Comparison of ENCODE assay signal across 32 cellular contexts in genomic region chr7:138684360-138684759, GRCh38. TPM values are rescaled to one million over a fixed set of nuclear protein-coding genes. Genes with fewer than 3 reads are reported as not detected.
"Had no signal": no experiment of that assay in that cellular context is flagged by ENCODE, and none has a peak within 500 bp of the region (broad histone marks: within the 10 kb centered on the region; RNA-seq: fewer than 3 reads in every experiment).

No MANE protein-coding gene starts in this region.

- H3K36me3 ChIP-seq: colonic mucosa, esophagus squamous epithelium, gastrocnemius medialis, heart right ventricle, left ventricle myocardium inferior, right lobe of liver, transverse colon, uterus had no signal

- H3K27ac ChIP-seq: colonic mucosa, epithelial cell of prostate, esophagus squamous epithelium, gastrocnemius medialis, heart right ventricle, left ventricle myocardium inferior, right lobe of liver, testis, transverse colon, uterus, VCaP had no signal

- H3K4me3 ChIP-seq: colonic mucosa, esophagus squamous epithelium, gastrocnemius medialis, heart right ventricle, left ventricle myocardium inferior, lung, mucosa of descending colon, right lobe of liver, testis, transverse colon, uterus had no signal

- H3K27me3 ChIP-seq: colonic mucosa, esophagus squamous epithelium, gastrocnemius medialis, heart right ventricle, right lobe of liver, testis, transverse colon, uterus had no signal

- DNase-seq: activated CD4-positive, alpha-beta T cell treated with anti-CD3 and anti-CD28 coated beads for 4 hours; activated CD4-positive, alpha-beta T cell treated with anti-CD3 and anti-CD28 coated beads, Interleukin-2, amount 50 U/mL, for 48 hours; activated CD8-positive, alpha-beta memory T cell treated with anti-CD3 and anti-CD28 coated beads for 24 hours; activated effector memory CD4-positive, alpha-beta T cell treated with anti-CD3 and anti-CD28 coated beads, Interleukin-2, amount 50 U/mL, for 16 hours; activated naive CD4-positive, alpha-beta T cell treated with anti-CD3 and anti-CD28 coated beads, Interleukin-2, amount 10 ng/mL, durations not matched to agents 7 days and 5 days; activated naive CD8-positive, alpha-beta T cell treated with anti-CD3 and anti-CD28 coated beads, Interleukin-2, amount 10 ng/mL, durations not matched to agents 7 days and 5 days; amniotic stem cell; colonic mucosa; effector CD8-positive, alpha-beta T cell; esophagus squamous epithelium; gastrocnemius medialis; heart right ventricle; left ventricle myocardium inferior; mesendoderm; mucosa of descending colon; right lobe of liver; stimulated activated CD4-positive, alpha-beta T cell treated with anti-CD3 and anti-CD28 coated beads, Interleukin-4, amount 100 ng/mL, for 1 hour; stimulated activated naive CD8-positive, alpha-beta T cell treated with anti-CD3 and anti-CD28 coated beads, Interleukin-15, Interleukin-2, amounts not matched to agents 100 U/mL and 50 U/mL, for 24 hours; T-helper 9 cell; testis; transverse colon; uterus had no signal

RNA-seq across cellular contexts. Expression of gene SVOPL, which starts 16.8 kb away (rescaled TPM):
- total RNA-seq: activated T-helper 1 cell treated with anti-CD3 and anti-CD28 coated beads, Interleukin-12 subunit alpha, Interleukin-12 subunit beta, Interleukin-2, Interleukin-4 antibody, amounts not matched to agents 30 ng/mL and 10 ng/mL and 1 ng/mL, durations not matched to agents 14 hours and 24 hours and 36 hours; dermis microvascular lymphatic vessel endothelial cell; gastrocnemius medialis; heart right ventricle; left ventricle myocardium inferior; myocyte; natural killer cell treated with Interleukin-12 subunit alpha and Interleukin-12 subunit beta and Interleukin-15 and Interleukin-18, amount 100 ng/mL, for 72 hours; osteoblast; posterior vena cava; right lobe of liver; skeletal muscle tissue had no signal
- polyA plus RNA-seq: heart right ventricle had no signal
